23 cellular contexts compared by ENCODE assay signal in genomic region chr12:116425256-116426193, GRCh38.
A peak's percentile ranks its signal among the peaks of the same experiment; 100 is the strongest.
DNase-seq lines count a peak whose midpoint lies in the region; ATAC-seq and TF ChIP-seq lines count a peak whose summit lies in the region.
"Had no signal": no experiment of that assay in that cellular context is flagged by ENCODE, and none has a peak within 500 bp of the region (broad histone marks: within the 10 kb centered on the region; RNA-seq: fewer than 3 reads in every experiment).

No MANE protein-coding gene starts in this region.

- no peaks in the 10 kb centered on the region for H3K27me3 Mint-ChIP-seq in MCF 10A (ENCODE audit: insufficient read depth, unreplicated experiment)
- H3K27me3 Mint-ChIP-seq in mesothelial cell of epicardium (ENCODE audit: low read depth): no peaks in the 10 kb centered on the region
- H3K27me3 Mint-ChIP-seq: activated CD8-positive, alpha-beta T cell treated with anti-CD3 and anti-CD28 coated beads for 36 hours; activated naive CD8-positive, alpha-beta T cell; T-helper 17 cell had no signal

- no peak for ATAC-seq in left colon
- ATAC-seq: activated CD8-positive, alpha-beta T cell treated with anti-CD3 and anti-CD28 coated beads for 36 hours; activated T-cell treated with anti-CD3 and anti-CD28 coated beads, Interleukin-2, amount 50 U/mL, for 4 hours; natural killer cell; T-helper 17 cell had no signal

- no peaks in the 10 kb centered on the region for H3K4me1 ChIP-seq in breast epithelium
- H3K4me1 ChIP-seq: lower lobe of right lung, spleen had no signal

- H3K27me3 ChIP-seq in breast epithelium: no peaks in the 10 kb centered on the region
- H3K27me3 ChIP-seq: spleen had no signal

- BruUV-seq in MCF 10A (replicated peaks; lab: Mats Ljungman, UMichigan): no TSS peak

- H3K4me3 Mint-ChIP-seq in MCF 10A (ENCODE audit: unreplicated experiment): no peak overlapping the region
- no peak overlapping the region for H3K4me3 Mint-ChIP-seq in mesothelial cell of epicardium
- H3K4me3 Mint-ChIP-seq: activated CD8-positive, alpha-beta T cell treated with anti-CD3 and anti-CD28 coated beads for 36 hours; activated naive CD8-positive, alpha-beta T cell; activated T-cell treated with anti-CD3 and anti-CD28 coated beads, Interleukin-2, amount 50 U/mL, for 4 hours; natural killer cell; T-helper 17 cell had no signal

- no peak for TF ChIP-seq CTCF in breast epithelium (IDR thresholded peaks at IDR 0.05)
- no peak for TF ChIP-seq CTCF in MCF 10A (IDR thresholded peaks at IDR 0.05; ENCODE audit: unreplicated experiment)
- TF ChIP-seq CTCF in coronary artery (IDR thresholded peaks at IDR 0.05): no peak
- TF ChIP-seq CTCF in mesothelial cell of epicardium (IDR thresholded peaks at IDR 0.05; ENCODE audit: unreplicated experiment): no peak

- no peaks in the 10 kb centered on the region for H3K36me3 ChIP-seq in breast epithelium
- H3K36me3 ChIP-seq: lower lobe of right lung, spleen had no signal

- no peak for DNase-seq in breast epithelium (ENCODE audit: low spot score in 2 of 2)
- no peak for DNase-seq in MCF 10A (ENCODE audit: unreplicated experiment)
- no peak for DNase-seq in coronary artery (ENCODE audit: low spot score)
- DNase-seq in mesothelial cell of epicardium (ENCODE audit: low spot score in 2 of 2, unreplicated experiment in 2 of 2): no peak
- no peak for DNase-seq in NCI-H1417 treated with DMSO at 0.1 percent for 48 hours (lab: John Stamatoyannopoulos, UW)
- no peak for DNase-seq in left colon
- DNase-seq in GF-D8 (lab: John Stamatoyannopoulos, UW): no peak
- no peak for DNase-seq in AML-193 (lab: John Stamatoyannopoulos, UW)
- DNase-seq: activated CD8-positive, alpha-beta T cell treated with anti-CD3 and anti-CD28 coated beads for 36 hours; activated T-cell treated with anti-CD3 and anti-CD28 coated beads, Interleukin-2, amount 50 U/mL, for 4 hours; DMS153; dorsolateral prefrontal cortex; lower lobe of right lung; MM.1S; natural killer cell; NCI-H187 treated with DMSO at 0.1 percent for 48 hours; NCI-H510A treated with DMSO at 0.1 percent for 48 hours; SHP77 treated with DMSO at 0.1 percent for 48 hours; spleen; substantia nigra; T-helper 17 cell had no signal

- no peaks in the 10 kb centered on the region for H3K9me3 ChIP-seq in breast epithelium

- POLR2A ChIA-PET in MCF 10A (lab: Yijun Ruan, JAX): interaction anchor here (0.6 kb wide), 1 partner anchor 82 kb away, joined by 3 read pairs; no protein-coding TSS in a partner anchor

- no peak for TF ChIP-seq POLR2A in breast epithelium (IDR thresholded peaks at IDR 0.05)

- no peak overlapping the region for H3K4me3 ChIP-seq in breast epithelium
- H3K4me3 ChIP-seq in coronary artery: no peak overlapping the region
- H3K4me3 ChIP-seq: dorsolateral prefrontal cortex, lower lobe of right lung, spleen had no signal

- H3K4me1 Mint-ChIP-seq in MCF 10A (ENCODE audit: insufficient read depth, unreplicated experiment) (peaks cover 9% of the 10 kb centered on the region), mesothelial cell of epicardium (peaks cover 51% of the 10 kb centered on the region)
- H3K4me1 Mint-ChIP-seq: natural killer cell had no signal

- intact Hi-C loops in breast epithelium (cut with DNase I; ENCODE audit: low total_unique reads) (no loop called here), MCF 10A (cut with micrococcal nuclease) (loop anchor here (5.0 kb wide), 1 partner anchor 148 kb away; the partner anchor contains the start of gene MED13L), left colon (cut with DNase I, micrococcal nuclease) (no loop called here)

- H3K9me3 Mint-ChIP-seq in MCF 10A (ENCODE audit: unreplicated experiment): no peaks in the 10 kb centered on the region
- H3K9me3 Mint-ChIP-seq in mesothelial cell of epicardium: peaks cover 6% of the 10 kb centered on the region

- CTCF ChIA-PET in MCF 10A (lab: Yijun Ruan, JAX): interaction anchor here (0.6 to 0.9 kb wide), 3 partner anchors 15 to 190 kb away, joined by 3 to 5 read pairs (median 4); no protein-coding TSS in a partner anchor

- H3K27ac ChIP-seq in breast epithelium (peak overlapping the region; percentile 41 to 58), coronary artery (peak overlapping the region; percentile 5 to 76)
- H3K27ac ChIP-seq: C4-2B, dorsolateral prefrontal cortex, lower lobe of right lung had no signal

- H3K27ac Mint-ChIP-seq in MCF 10A (ENCODE audit: low read depth, unreplicated experiment): no peak overlapping the region
- H3K27ac Mint-ChIP-seq in mesothelial cell of epicardium: peak overlapping the region; percentile 97
- H3K27ac Mint-ChIP-seq: activated CD8-positive, alpha-beta T cell treated with anti-CD3 and anti-CD28 coated beads for 36 hours; activated naive CD8-positive, alpha-beta T cell; natural killer cell; T-helper 17 cell had no signal

- H3K36me3 Mint-ChIP-seq in MCF 10A (ENCODE audit: insufficient read depth, unreplicated experiment) (no peaks in the 10 kb centered on the region), mesothelial cell of epicardium (no peaks in the 10 kb centered on the region)
- H3K36me3 Mint-ChIP-seq: natural killer cell had no signal
